ENCODE assay signal across 17 cellular contexts in genomic region chr5:62592558-62592957, GRCh38. TPM values are rescaled to one million over a fixed set of nuclear protein-coding genes. Genes with fewer than 3 reads are reported as not detected.
DNase-seq lines count a peak whose midpoint lies in the region; ATAC-seq, FAIRE-seq and TF ChIP-seq lines count a peak whose summit lies in the region.
"Had no signal": no experiment of that assay in that cellular context is flagged by ENCODE, and none has a peak within 500 bp of the region (broad histone marks: within the 10 kb centered on the region; RNA-seq: fewer than 3 reads in every experiment).

No MANE protein-coding gene starts in this region.

- no peaks in the 10 kb centered on the region for H3K9me3 ChIP-seq in K562 (replicated peaks; ENCODE audit: control insufficient read depth, insufficient read depth, low read depth, low read length)
- no peaks in the 10 kb centered on the region for H3K9me3 ChIP-seq in osteoblast (ENCODE audit: low read depth, low read length)
- H3K9me3 ChIP-seq in SK-N-SH, result no peaks in the 10 kb centered on the region
- H3K9me3 ChIP-seq: MG63 had no signal

- 81% methylated on average over 8 of the region's 8 CpGs for WGBS in K562 (ENCODE audit: insufficient coverage, low coverage, missing lambda C conversion rate)
- 89% methylated on average over 8 of the region's 8 CpGs for WGBS in SK-N-SH (ENCODE audit: low lambda C conversion rate)

- peaks cover 0 to 12% of the 10 kb centered on the region in 2 experiments; a peak in 3 of 5 replicates for H3K4me1 ChIP-seq in K562 (replicated peaks in 1 of 2; ENCODE audit: control insufficient read depth in 2 of 2, insufficient read depth in 2 of 2, low read length in 2 of 2)
- peaks cover 14% of the 10 kb centered on the region for H3K4me1 ChIP-seq in osteoblast (ENCODE audit: insufficient read depth, low read length)
- no peaks in the 10 kb centered on the region; a peak in 1 of 4 replicates for H3K4me1 ChIP-seq in SK-N-SH (ENCODE audit: control insufficient read depth in 1 of 2, insufficient read depth in 2 of 2, low read depth in 1 of 2, low read length in 1 of 2)

- no peaks in the 10 kb centered on the region for H3K9me1 ChIP-seq in K562 (ENCODE audit: control insufficient read depth, insufficient read depth, low read length)

- POLR2A ChIA-PET in K562 (lab: Yijun Ruan, JAX) (no interaction called here), SK-N-SH (lab: Yijun Ruan, JAX) (no interaction called here)

- no TSS peak for BruUV-seq in K562 (replicated peaks; lab: Mats Ljungman, UMichigan)

- no peak overlapping the region for H2AFZ ChIP-seq in K562 (ENCODE audit: low read depth, low read length)
- no peak overlapping the region for H2AFZ ChIP-seq in osteoblast (ENCODE audit: low read length)
- no peak overlapping the region for H2AFZ ChIP-seq in SK-N-SH (ENCODE audit: low read depth)

- H3K27me3 ChIP-seq in K562 (ENCODE audit: control insufficient read depth in 2 of 2, insufficient read depth in 2 of 2, low read length in 2 of 2), result no peaks in the 10 kb centered on the region
- H3K27me3 ChIP-seq in osteoblast (ENCODE audit: insufficient read depth, low read length), result no peaks in the 10 kb centered on the region
- no peaks in the 10 kb centered on the region for H3K27me3 ChIP-seq in SK-N-SH (ENCODE audit: insufficient read depth)
- H3K27me3 ChIP-seq: MG63 had no signal

- H3K79me2 ChIP-seq in K562 (ENCODE audit: control insufficient read depth, insufficient read depth, low read length), result no peaks in the 10 kb centered on the region
- H3K79me2 ChIP-seq in osteoblast (ENCODE audit: insufficient read depth, low read length), result no peaks in the 10 kb centered on the region
- H3K79me2 ChIP-seq in SK-N-SH (ENCODE audit: insufficient read depth), result no peaks in the 10 kb centered on the region

- no peaks in the 10 kb centered on the region for H3K9me2 ChIP-seq in SK-N-SH

- in situ Hi-C loops in K562 (cut with MboI), result no loop called here

- no peaks in the 10 kb centered on the region for H3F3A ChIP-seq in SK-N-SH (replicated peaks; ENCODE audit: insufficient read depth)

- H3K36me3 ChIP-seq in K562 (ENCODE audit: control insufficient read depth, insufficient read depth, low read length), result peaks cover 52% of the 10 kb centered on the region
- H3K36me3 ChIP-seq in osteoblast (ENCODE audit: insufficient read depth, low read length), result peaks cover 2% of the 10 kb centered on the region
- peaks cover 4 to 5% of the 10 kb centered on the region in 2 experiments for H3K36me3 ChIP-seq in SK-N-SH (replicated peaks in 1 of 2; ENCODE audit: control insufficient read depth in 1 of 2, insufficient read depth in 2 of 2, low read length in 1 of 2)

- TF ChIP-seq POLR2A in K562 (conservative IDR thresholded peaks at IDR 0.05), result no peak

- TF ChIP-seq RAD21 in K562 (CRISPR knock-in tag; conservative IDR thresholded peaks at IDR 0.05 in 1 of 2, IDR thresholded peaks at IDR 0.05 in 1 of 2), result no peak
- TF ChIP-seq RAD21 in SK-N-SH (IDR thresholded peaks at IDR 0.05; ENCODE audit: low read length), result no peak

- intact Hi-C loops in K562 (cut with micrococcal nuclease), result no loop called here

- H4K20me1 ChIP-seq in K562 (replicated peaks; ENCODE audit: control insufficient read depth, insufficient read depth, low read length), result no peaks in the 10 kb centered on the region
- H4K20me1 ChIP-seq in osteoblast (ENCODE audit: insufficient read depth, low read length), result no peaks in the 10 kb centered on the region
- H4K20me1 ChIP-seq in SK-N-SH (ENCODE audit: insufficient read depth), result no peaks in the 10 kb centered on the region

- peak overlapping the region; percentile 53; the same call in 2 of the 3 replicates for H3K27ac ChIP-seq in K562 (ENCODE audit: extremely low read depth, low read depth, low read length)
- H3K27ac ChIP-seq in osteoblast (ENCODE audit: low read depth, low read length), result peak overlapping the region; percentile 52
- H3K27ac ChIP-seq in SK-N-SH (ENCODE audit: low read depth in 2 of 2, low read length in 1 of 2), result no peak overlapping the region
- H3K27ac ChIP-seq: C4-2B had no signal

- H3K9ac ChIP-seq in K562 (ENCODE audit: insufficient read depth in 1 of 2, low read depth in 2 of 2, low read length in 2 of 2) (no peak overlapping the region), SK-N-SH (no peak overlapping the region)

- DNase-seq in GDM1 (lab: John Stamatoyannopoulos, UW) (peak; percentile 11), MV-4-11 (lab: John Stamatoyannopoulos, UW) (peak; percentile 40), K562 (ENCODE audit: extremely low read depth in 1 of 4, low spot score in 3 of 4) (no peak), osteoblast (ENCODE audit: insufficient read length, low spot score, missing footprints) (no peak), NCI-H2227 treated with DMSO at 0.1 percent for 48 hours (lab: John Stamatoyannopoulos, UW) (no peak), SK-N-SH (no peak), H4 (ENCODE audit: low spot score) (no peak)
- no peak for DNase-seq in activated naive CD4-positive, alpha-beta T cell treated with Interleukin-2 at 50 U/mL for 16 hours
- DNase-seq: DMS79, NCI-H1417 treated with DMSO at 0.1 percent for 48 hours, NCI-H2029, NCI-H524 treated with DMSO at 0.1 percent for 48 hours, SHP77 had no signal

- ATAC-seq in K562, result no peak

- no peak for TF ChIP-seq CTCF in K562 (IDR thresholded peaks at IDR 0.05 in 2 of 3, conservative IDR thresholded peaks at IDR 0.05 in 1 of 3; ENCODE audit: insufficient read depth in 2 of 3, low read depth in 1 of 3, low read length in 3 of 3)
- TF ChIP-seq CTCF in osteoblast (IDR thresholded peaks at IDR 0.05; ENCODE audit: extremely low read depth, low read depth, low read length), result no peak
- TF ChIP-seq CTCF in SK-N-SH (IDR thresholded peaks at IDR 0.05), result no peak

- FAIRE-seq in K562 (lab: Jason Lieb, UNC), result no peak
- FAIRE-seq: GM12891, GM19239 had no signal

- CTCF ChIA-PET in K562 (lab: Yijun Ruan, JAX; ENCODE audit: low intra/inter-chr PET ratio), result no interaction called here
- CTCF ChIA-PET in SK-N-SH (lab: Yijun Ruan, JAX), result interaction anchor here (1.4 kb wide), 1 partner anchor 186 kb away, joined by 5 read pairs; no protein-coding TSS in a partner anchor

- H3K4me2 ChIP-seq in K562 (ENCODE audit: insufficient read depth, low read length), result no peak overlapping the region
- H3K4me2 ChIP-seq in osteoblast (ENCODE audit: insufficient read depth, low read length), result no peak overlapping the region
- no peak overlapping the region for H3K4me2 ChIP-seq in SK-N-SH

- TF ChIP-seq EP300 in K562 (IDR thresholded peaks at IDR 0.05; ENCODE audit: low read length) (no peak), SK-N-SH (IDR thresholded peaks at IDR 0.05; ENCODE audit: borderline replicate concordance in 1 of 2, low read depth in 1 of 2, low read length in 1 of 2) (no peak)

- H3K4me3 ChIP-seq in K562, result no peak overlapping the region
- H3K4me3 ChIP-seq in osteoblast (ENCODE audit: insufficient read depth, low read length), result no peak overlapping the region
- no peak overlapping the region for H3K4me3 ChIP-seq in SK-N-SH (ENCODE audit: low read depth in 2 of 2, low read length in 1 of 2)
- H3K4me3 ChIP-seq: MG63 had no signal

TF ChIP-seq in K562, 482 proteins besides CTCF, POLR2A, EP300 and RAD21 (continues in another document):
- TF ChIP-seq CC2D1A (IDR thresholded peaks at IDR 0.05), result peak; percentile 88

TF ChIP-seq in SK-N-SH, 30 proteins besides CTCF, POLR2A, EP300 and RAD21 (continues in another document):
- TF ChIP-seq PBX3 (IDR thresholded peaks at IDR 0.05) (no peak), MXI1 (IDR thresholded peaks at IDR 0.05; ENCODE audit: low read depth, low read length) (no peak), RFX5 (IDR thresholded peaks at IDR 0.05; ENCODE audit: low read length) (no peak), FOSL2 (IDR thresholded peaks at IDR 0.05; ENCODE audit: borderline replicate concordance, low read depth) (no peak), ELF1 (IDR thresholded peaks at IDR 0.05) (no peak), JUND (IDR thresholded peaks at IDR 0.05) (no peak), NFIC (IDR thresholded peaks at IDR 0.05; ENCODE audit: borderline replicate concordance) (no peak), GABPA (IDR thresholded peaks at IDR 0.05; ENCODE audit: low read depth) (no peak)

RNA-seq across cellular contexts. Expression of gene LRRC70, which starts 13.9 kb away (rescaled TPM):
- total RNA-seq in K562 (2011; cell fraction: chromatin; rRNA removed; ENCODE audit: low replicate concordance), result 5.8 and 23.2 TPM in 2 replicates
- total RNA-seq in K562 (2011; cell fraction: nucleolus; rRNA removed), result 2.5 and 4.6 TPM in 2 replicates
- 10.0 and 24.3 TPM in 2 replicates for total RNA-seq in K562 (2011; cell fraction: nucleoplasm; rRNA removed)
- total RNA-seq in K562 (2014; rRNA removed), result 0.69 and 0.86 TPM in 2 replicates
- total RNA-seq in K562 (2014; rRNA removed; fragmentation: Illumina TruSeq; extraction: Trizol), result 1.5 and 2.1 TPM in 2 replicates
- total RNA-seq in K562 (2015; rRNA removed; fragmentation: Illumina TruSeq; extraction: Trizol), result 1.4 TPM in 2 replicates
- total RNA-seq in K562 (2021), result 0.73 and 0.83 TPM in 2 replicates
- 0.99 and 1.4 TPM in 2 replicates for polyA plus RNA-seq in K562 (2011; rRNA removed)
- 0.06 and 0.38 TPM in 2 replicates for polyA plus RNA-seq in K562 (2011; cell fraction: cytosol; rRNA removed)
- polyA plus RNA-seq in K562 (2011; cell fraction: nucleus; rRNA removed), result 1.1 and 2.6 TPM in 2 replicates
- polyA plus RNA-seq in K562 (2012), result 0.09 and 0.61 TPM in 2 replicates
- polyA plus RNA-seq in K562 (2014; fragmentation: Illumina TruSeq; extraction: Trizol), result 0.31 and 0.40 TPM in 2 replicates
- polyA plus RNA-seq in K562 (2014; fragmentation: Nextera tagmentation; extraction: Ambion mirVana), result under 1 TPM; 0.21 to 0.22 TPM
- polyA plus RNA-seq in K562 (2014; rRNA removed), result 0.24 and 0.53 TPM in 2 replicates
- polyA minus RNA-seq in K562 (2011; rRNA and poly(A)+ RNA removed), result 9.4 and 11.8 TPM in 2 replicates
- 0.76 TPM in 1 of 2 replicates, not detected in the other for polyA minus RNA-seq in K562 (2011; cell fraction: cytosol; rRNA and poly(A)+ RNA removed)
- polyA minus RNA-seq in K562 (2011; cell fraction: nucleus; rRNA and poly(A)+ RNA removed), result 7.0 and 10.7 TPM in 2 replicates
- total RNA-seq in osteoblast, result 1.4 and 1.8 TPM in 2 replicates
- polyA plus RNA-seq in SK-N-SH (2012; rRNA removed), result 0.08 and 0.37 TPM in 2 replicates
- 0.13 and 0.19 TPM in 2 replicates for polyA plus RNA-seq in SK-N-SH (2012; cell fraction: cytosol; rRNA removed)
- polyA plus RNA-seq in SK-N-SH (2012; cell fraction: nucleus; rRNA removed), result 0.52 and 1.5 TPM in 2 replicates
- total RNA-seq in H4 (2014; rRNA removed; shearing (Covaris generic)), result 0.04 TPM in 1 of 2 replicates, not detected in the other

Comparison
In these comparisons a context has a peak if more than half of its experiments do, and no peak if none do; other contexts are left out.
1. DNase-seq: peak in GDM1 (single experiment) and MV-4-11 (single experiment); none in K562 (0 of 4), osteoblast (single experiment), activated naive CD4-positive, alpha-beta T cell treated with Interleukin-2 at 50 U/mL for 16 hours (single experiment), NCI-H2227 treated with DMSO at 0.1 percent for 48 hours (single experiment), SK-N-SH (single experiment) and H4 (single experiment).
2. H3K27ac ChIP-seq: peak in K562 (single experiment) and osteoblast (single experiment); none in SK-N-SH (0 of 2).